ENCODE assay signal across 9 cellular contexts in genomic region chr10:105279101-105279500, GRCh38.
"Had no signal": no experiment of that assay in that cellular context is flagged by ENCODE, and none has a peak within 500 bp of the region (broad histone marks: within the 10 kb centered on the region; RNA-seq: fewer than 3 reads in every experiment).

No MANE protein-coding gene starts in this region.

- H3K36me3 ChIP-seq: HAP-1 had no signal

- H3K27ac Mint-ChIP-seq: GM23338, H9, HFFc6 had no signal

- H3K9me3 Mint-ChIP-seq: GM23338, H9 had no signal

- H3K9me3 ChIP-seq: HAP-1 had no signal

- H3K4me1 ChIP-seq: HAP-1 had no signal

- DNase-seq: GM23248, GOT3, H7, H9, HCEC 1CT, HFFc6 had no signal

- H3K4me1 Mint-ChIP-seq: GM23338 had no signal

- H3K4me3 ChIP-seq: GM23248, GM23338, HAP-1 had no signal

- H3K4me3 Mint-ChIP-seq: GM23338, H9, HFFc6 had no signal

- ATAC-seq: GM23338, HCT116 had no signal

- H3K27ac ChIP-seq: GM23248 had no signal
